18 cellular contexts compared by ENCODE assay signal in the genomic region with DNA sequence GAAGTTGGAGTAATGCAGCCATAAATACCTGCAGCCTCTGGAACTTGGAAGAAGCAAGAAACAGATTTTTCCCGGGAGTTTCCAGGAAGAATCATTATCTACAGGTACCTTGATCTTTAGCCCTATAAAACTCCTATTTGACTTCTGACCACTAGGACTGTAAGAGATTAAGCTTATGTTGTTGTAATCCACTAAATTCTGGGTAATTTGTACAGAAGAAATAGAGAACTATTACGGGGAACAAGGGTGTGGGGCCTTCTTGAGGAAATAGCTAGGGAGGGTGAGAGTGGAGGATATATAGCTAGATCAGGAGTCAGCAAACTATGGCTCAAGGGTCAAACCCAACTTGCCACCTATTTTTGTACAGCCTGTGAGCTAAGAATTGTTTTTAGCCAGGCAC.
A peak's percentile ranks its signal among the peaks of the same experiment; 100 is the strongest.
DNase-seq lines count a peak whose midpoint lies in the region; ATAC-seq and TF ChIP-seq lines count a peak whose summit lies in the region.
"Had no signal": no experiment of that assay in that cellular context is flagged by ENCODE, and none has a peak within 500 bp of the region (broad histone marks: within the 10 kb centered on the region; RNA-seq: fewer than 3 reads in every experiment).

No MANE protein-coding gene starts in this region.

- H3K36me3 ChIP-seq in endodermal cell (ENCODE audit: control insufficient read depth, insufficient read depth, low read length) (no peaks in the 10 kb centered on the region), neuron (ENCODE audit: insufficient read depth, low read length) (no peaks in the 10 kb centered on the region), uterus (no peaks in the 10 kb centered on the region), breast epithelium (no peaks in the 10 kb centered on the region)
- H3K36me3 ChIP-seq: BLaER1 had no signal

- H3K27me3 ChIP-seq in endodermal cell (ENCODE audit: control insufficient read depth, insufficient read depth, low read length, poor library complexity, severe bottlenecking) (no peaks in the 10 kb centered on the region), neuron (ENCODE audit: insufficient read depth, low read length) (no peaks in the 10 kb centered on the region), uterus (no peaks in the 10 kb centered on the region), breast epithelium (no peaks in the 10 kb centered on the region)
- H3K27me3 ChIP-seq: BLaER1 had no signal

- H3K4me1 ChIP-seq in endodermal cell (ENCODE audit: control insufficient read depth, insufficient read depth, low read length) (no peaks in the 10 kb centered on the region), neuron (ENCODE audit: insufficient read depth, low read length) (peaks cover 44% of the 10 kb centered on the region), uterus (no peaks in the 10 kb centered on the region), breast epithelium (no peaks in the 10 kb centered on the region)
- H3K4me1 ChIP-seq: BLaER1, Caco-2 had no signal

- H3K4me3 ChIP-seq in endodermal cell (ENCODE audit: low read length) (no peak overlapping the region), neuron (ENCODE audit: low read length) (no peak overlapping the region), uterus (no peak overlapping the region), breast epithelium (no peak overlapping the region)
- H3K4me3 ChIP-seq: BLaER1, GM12878, GM23248 had no signal

- peaks cover 12% of the 10 kb centered on the region for H3K9me3 ChIP-seq in endodermal cell (ENCODE audit: control insufficient read depth, low read length)
- no peaks in the 10 kb centered on the region for H3K9me3 ChIP-seq in neuron (ENCODE audit: low read length)
- H3K9me3 ChIP-seq in uterus: no peaks in the 10 kb centered on the region
- no peaks in the 10 kb centered on the region for H3K9me3 ChIP-seq in breast epithelium
- H3K9me3 ChIP-seq: Caco-2 had no signal

- H3K4me3 Mint-ChIP-seq in endodermal cell: no peak overlapping the region
- H3K4me3 Mint-ChIP-seq: B cell; CD4-positive, CD25-positive, alpha-beta regulatory T cell; CD8-positive, alpha-beta T cell had no signal

- WGBS in endodermal cell (ENCODE audit: insufficient coverage in 1 of 2, insufficient read length in 1 of 2), 2 experiments: 90 to 95% methylated on average over 2 of the region's 2 CpGs

- H3K27ac Mint-ChIP-seq in endodermal cell: no peak overlapping the region
- H3K27ac Mint-ChIP-seq: B cell; CD4-positive, CD25-positive, alpha-beta regulatory T cell; CD8-positive, alpha-beta T cell had no signal

- peaks cover 5% of the 10 kb centered on the region for H3K27me3 Mint-ChIP-seq in endodermal cell (ENCODE audit: insufficient read depth)
- H3K27me3 Mint-ChIP-seq: B cell; CD4-positive, CD25-positive, alpha-beta regulatory T cell had no signal

- peaks cover 10% of the 10 kb centered on the region for H3K9me3 Mint-ChIP-seq in endodermal cell
- H3K9me3 Mint-ChIP-seq: CD4-positive, CD25-positive, alpha-beta regulatory T cell; CD8-positive, alpha-beta T cell had no signal

- no peak for DNase-seq in endodermal cell
- no peak for DNase-seq in left colon
- DNase-seq in GDM1 (lab: John Stamatoyannopoulos, UW): no peak
- DNase-seq in uterus: no peak
- DNase-seq in breast epithelium (ENCODE audit: low spot score in 2 of 2): no peak
- DNase-seq: Caco-2; CD4-positive, CD25-positive, alpha-beta regulatory T cell; CD8-positive, alpha-beta T cell; DMS153; DND-41; GM23248; H7; HCEC 1CT had no signal

- H3K9ac ChIP-seq in endodermal cell (ENCODE audit: extremely low read depth, low read length, poor library complexity, severe bottlenecking): no peak overlapping the region
- H3K9ac ChIP-seq: BLaER1, GM23248 had no signal

- TF ChIP-seq CTCF in endodermal cell (conservative IDR thresholded peaks at IDR 0.05) (peak; percentile 28), uterus (IDR thresholded peaks at IDR 0.05) (no peak), breast epithelium (IDR thresholded peaks at IDR 0.05) (no peak)

- no peaks in the 10 kb centered on the region for H3K36me3 Mint-ChIP-seq in endodermal cell (ENCODE audit: low read depth)
- H3K36me3 Mint-ChIP-seq: CD4-positive, CD25-positive, alpha-beta regulatory T cell; CD8-positive, alpha-beta T cell had no signal

- peak; percentile 88 for ATAC-seq in left colon
- ATAC-seq: CD8-positive, alpha-beta T cell; GM12878 had no signal

- intact Hi-C loops in left colon (cut with DNase I, micrococcal nuclease) (no loop called here), uterus (cut with DNase I; ENCODE audit: low total_unique reads) (no loop called here), breast epithelium (cut with DNase I; ENCODE audit: low total_unique reads) (no loop called here)

- H2AFZ ChIP-seq in neuron (ENCODE audit: low read depth, low read length): peak overlapping the region; percentile 6
- H2AFZ ChIP-seq: GM23248 had no signal

- no peak overlapping the region for H3K27ac ChIP-seq in endodermal cell (ENCODE audit: low read depth, low read length)
- H3K27ac ChIP-seq in uterus: no peak overlapping the region
- H3K27ac ChIP-seq in breast epithelium: no peak overlapping the region
- H3K27ac ChIP-seq: BLaER1, C4-2B, GM23248 had no signal

- no peak for TF ChIP-seq POLR2A in uterus (IDR thresholded peaks at IDR 0.05)
- no peak for TF ChIP-seq POLR2A in breast epithelium (IDR thresholded peaks at IDR 0.05)

- H3K4me1 Mint-ChIP-seq in endodermal cell: peaks cover 3% of the 10 kb centered on the region
- H3K4me1 Mint-ChIP-seq: B cell; CD4-positive, CD25-positive, alpha-beta regulatory T cell had no signal
